ENCODE assay signal across 10 cellular contexts in the genomic region with DNA sequence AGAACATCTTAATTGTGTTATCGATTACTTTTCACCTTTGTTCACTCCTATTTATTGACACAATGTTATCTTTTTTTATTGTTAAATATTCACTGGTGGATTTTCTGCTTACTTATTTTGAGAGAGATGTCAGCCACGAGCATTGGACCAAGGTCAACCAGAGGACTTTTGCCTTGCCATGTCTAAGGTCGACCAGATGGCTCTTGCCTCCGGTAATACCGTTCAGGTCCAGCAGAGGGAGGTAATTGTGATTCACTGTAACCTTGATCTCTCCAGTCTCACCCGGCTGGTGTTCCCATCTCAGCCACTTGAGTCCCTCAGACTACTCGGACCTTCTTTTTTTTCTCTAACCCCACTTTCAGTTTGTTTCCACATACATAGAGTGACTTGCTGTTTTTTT.
A peak's percentile ranks its signal among the peaks of the same experiment; 100 is the strongest.
DNase-seq lines count a peak whose midpoint lies in the region; ATAC-seq and TF ChIP-seq lines count a peak whose summit lies in the region.
"Had no signal": no experiment of that assay in that cellular context is flagged by ENCODE, and none has a peak within 500 bp of the region (broad histone marks: within the 10 kb centered on the region; RNA-seq: fewer than 3 reads in every experiment).

No MANE protein-coding gene starts in this region.

- in situ Hi-C loops in SK-MEL-5 (cut with HindIII; ENCODE audit: low pct_unique_long_range_greater_than_20kb, low sequenced_read_pairs), result no loop called here

- CTCF ChIA-PET in CD4-positive, alpha-beta T cell (lab: Charles Lee), result no interaction called here

- no peak overlapping the region for H3K27ac ChIP-seq in CD4-positive, alpha-beta T cell (ENCODE audit: low read depth, low read length)

- peaks cover 19% of the 10 kb centered on the region for H3K9me3 Mint-ChIP-seq in CD4-positive, alpha-beta T cell

- DNase-seq in CD4-positive, alpha-beta T cell, result no peak
- DNase-seq in SK-MEL-5 (ENCODE audit: low read depth, low spot score), result peak; percentile 46
- DNase-seq in fibroblast of the aortic adventitia (ENCODE audit: low read depth), result no peak
- DNase-seq in SK-N-DZ (ENCODE audit: low spot score), result no peak
- no peak for DNase-seq in Ammon's horn (ENCODE audit: low spot score)
- DNase-seq: activated T-cell treated with anti-CD3 and anti-CD28 coated beads, Interleukin-2, amount 50 U/mL, for 1 hour; NCI-H2081 treated with DMSO at 0.1 percent for 48 hours had no signal

- no peaks in the 10 kb centered on the region for H3K27me3 ChIP-seq in CD4-positive, alpha-beta T cell (ENCODE audit: control insufficient read depth, insufficient read depth, low read length)

- H3K36me3 Mint-ChIP-seq in CD4-positive, alpha-beta T cell (ENCODE audit: low read depth), result peaks cover 88% of the 10 kb centered on the region

- H3K4me3 Mint-ChIP-seq in CD4-positive, alpha-beta T cell, result no peak overlapping the region

- H3K27ac Mint-ChIP-seq in CD4-positive, alpha-beta T cell, result no peak overlapping the region

- no peaks in the 10 kb centered on the region for H3K27me3 Mint-ChIP-seq in CD4-positive, alpha-beta T cell

- no peak for ATAC-seq in CD4-positive, alpha-beta T cell (ENCODE audit: poor library complexity)
- ATAC-seq in GM18519 (IDR thresholded peaks at IDR 0.05; ENCODE audit: low FRiP score, unreplicated experiment), result no peak
- no peak for ATAC-seq in HG02571 (IDR thresholded peaks at IDR 0.05; ENCODE audit: unreplicated experiment)

- POLR2A ChIA-PET in CD4-positive, alpha-beta T cell (lab: Charles Lee), result no interaction called here

- intact Hi-C loops in CD4-positive, alpha-beta T cell (cut with DNase I, micrococcal nuclease), result no loop called here

- no peaks in the 10 kb centered on the region for H3K4me1 Mint-ChIP-seq in CD4-positive, alpha-beta T cell (ENCODE audit: low read depth)

- TF ChIP-seq CTCF in CD4-positive, alpha-beta T cell (IDR thresholded peaks at IDR 0.05), result peak; percentile 17
- TF ChIP-seq CTCF in GM12875 (IDR thresholded peaks at IDR 0.05; ENCODE audit: borderline replicate concordance, insufficient read depth, low read depth, low read length) (peak; percentile 48), fibroblast of the aortic adventitia (IDR thresholded peaks at IDR 0.05; ENCODE audit: insufficient read depth, low read length) (peak; percentile 34)

- H3K9me3 ChIP-seq in CD4-positive, alpha-beta T cell (ENCODE audit: control insufficient read depth, low read length), result peaks cover 74% of the 10 kb centered on the region

- H3K4me3 ChIP-seq in GM12875 (ENCODE audit: low read depth, low read length), result no peak overlapping the region
- H3K4me3 ChIP-seq in fibroblast of the aortic adventitia (ENCODE audit: low read depth, low read length), result no peak overlapping the region
